7 cellular contexts compared by ENCODE assay signal in the genomic region with DNA sequence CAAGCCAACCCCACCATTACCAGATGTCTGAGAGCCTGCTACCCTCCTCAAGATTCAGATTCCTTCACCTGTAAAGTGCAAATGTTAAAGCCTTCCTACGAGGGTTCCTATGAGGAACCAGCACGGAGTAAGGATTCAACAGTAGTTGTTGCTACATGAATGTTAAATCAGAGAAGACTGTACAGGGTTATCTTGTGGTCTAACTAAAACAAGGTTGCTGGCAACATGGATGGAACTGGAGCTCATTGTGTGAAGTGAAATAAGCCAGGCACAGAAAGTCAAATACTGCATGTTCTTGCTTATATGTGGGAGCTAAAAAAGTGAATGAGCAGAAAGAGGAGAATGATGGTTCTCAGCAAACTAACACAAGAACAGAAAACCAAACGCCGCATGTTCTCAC.
"Had no signal": no experiment of that assay in that cellular context is flagged by ENCODE, and none has a peak within 500 bp of the region (broad histone marks: within the 10 kb centered on the region; RNA-seq: fewer than 3 reads in every experiment).

No MANE protein-coding gene starts in this region.

- H3K4me3 ChIP-seq: GM23338, HAP-1 had no signal

- H3K4me3 Mint-ChIP-seq: GM23338, HFFc6 had no signal

- H3K9me3 ChIP-seq: HAP-1 had no signal

- DNase-seq: H7, HFFc6 had no signal

- H3K27ac ChIP-seq: HL-60 had no signal

- H3K27ac Mint-ChIP-seq: GM23338, HFFc6 had no signal

- ATAC-seq: GM23338, HCT116, HepG2 had no signal

- H3K36me3 ChIP-seq: HAP-1 had no signal

- H3K9me3 Mint-ChIP-seq: GM23338, HFFc6 had no signal

- H3K4me1 Mint-ChIP-seq: GM23338 had no signal
